ENCODE assay signal across 2 cellular contexts in the genomic region with DNA sequence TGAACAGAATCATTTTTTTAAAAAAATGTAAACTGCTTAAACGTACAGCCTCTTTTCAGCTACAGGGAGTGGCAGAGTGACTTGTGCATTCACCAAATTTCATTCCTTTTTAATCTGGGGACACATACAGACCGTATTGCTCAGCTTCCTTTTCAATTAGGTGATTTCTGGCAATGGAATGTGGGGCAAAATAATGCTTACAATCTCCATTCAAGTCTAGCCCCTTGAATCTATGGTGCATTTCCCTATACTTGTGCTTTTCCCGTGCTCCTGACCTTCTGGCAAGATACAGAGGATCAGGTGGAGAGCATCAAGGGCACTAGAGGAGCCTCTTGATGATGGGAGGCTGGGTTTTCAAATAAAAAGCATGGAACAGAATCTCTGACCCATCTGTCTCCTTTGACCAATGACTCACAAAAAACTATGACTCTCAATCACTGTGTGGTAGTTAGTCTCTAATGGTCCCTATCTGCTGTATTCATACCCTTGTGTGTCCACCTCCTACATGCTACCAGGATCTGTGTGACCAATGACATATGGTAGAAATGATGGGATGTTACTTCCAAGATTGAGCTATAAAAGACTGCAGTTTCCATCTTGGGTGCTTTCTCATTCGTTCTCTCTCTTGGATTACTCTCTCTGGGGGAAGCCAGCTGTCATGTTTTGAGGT.
TF ChIP-seq lines count a peak whose summit lies in the region.

No MANE protein-coding gene starts in this region.

TF ChIP-seq in A549, 52 proteins besides CTCF, POLR2A, EP300 and RAD21 (continued from another document):
- TF ChIP-seq, protein P1, sequence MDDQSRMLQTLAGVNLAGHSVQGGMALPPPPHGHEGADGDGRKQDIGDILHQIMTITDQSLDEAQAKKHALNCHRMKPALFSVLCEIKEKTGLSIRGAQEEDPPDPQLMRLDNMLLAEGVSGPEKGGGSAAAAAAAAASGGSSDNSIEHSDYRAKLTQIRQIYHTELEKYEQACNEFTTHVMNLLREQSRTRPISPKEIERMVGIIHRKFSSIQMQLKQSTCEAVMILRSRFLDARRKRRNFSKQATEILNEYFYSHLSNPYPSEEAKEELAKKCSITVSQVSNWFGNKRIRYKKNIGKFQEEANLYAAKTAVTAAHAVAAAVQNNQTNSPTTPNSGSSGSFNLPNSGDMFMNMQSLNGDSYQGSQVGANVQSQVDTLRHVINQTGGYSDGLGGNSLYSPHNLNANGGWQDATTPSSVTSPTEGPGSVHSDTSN (IDR thresholded peaks at IDR 0.05) = no peak
- TF ChIP-seq FOSL2 (IDR thresholded peaks at IDR 0.05) = no peak
- no peak for TF ChIP-seq FOSL2 (CRISPR knock-in tag; IDR thresholded peaks at IDR 0.05)
- no peak for TF ChIP-seq HDAC2 (IDR thresholded peaks at IDR 0.05)
- TF ChIP-seq, protein P2, sequence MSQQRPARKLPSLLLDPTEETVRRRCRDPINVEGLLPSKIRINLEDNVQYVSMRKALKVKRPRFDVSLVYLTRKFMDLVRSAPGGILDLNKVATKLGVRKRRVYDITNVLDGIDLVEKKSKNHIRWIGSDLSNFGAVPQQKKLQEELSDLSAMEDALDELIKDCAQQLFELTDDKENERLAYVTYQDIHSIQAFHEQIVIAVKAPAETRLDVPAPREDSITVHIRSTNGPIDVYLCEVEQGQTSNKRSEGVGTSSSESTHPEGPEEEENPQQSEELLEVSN (IDR thresholded peaks at IDR 0.05; ENCODE audit: borderline replicate concordance, low read depth) = no peak
- TF ChIP-seq MYC (IDR thresholded peaks at IDR 0.05; ENCODE audit: borderline replicate concordance, low read length) = no peak
- TF ChIP-seq, protein P3, sequence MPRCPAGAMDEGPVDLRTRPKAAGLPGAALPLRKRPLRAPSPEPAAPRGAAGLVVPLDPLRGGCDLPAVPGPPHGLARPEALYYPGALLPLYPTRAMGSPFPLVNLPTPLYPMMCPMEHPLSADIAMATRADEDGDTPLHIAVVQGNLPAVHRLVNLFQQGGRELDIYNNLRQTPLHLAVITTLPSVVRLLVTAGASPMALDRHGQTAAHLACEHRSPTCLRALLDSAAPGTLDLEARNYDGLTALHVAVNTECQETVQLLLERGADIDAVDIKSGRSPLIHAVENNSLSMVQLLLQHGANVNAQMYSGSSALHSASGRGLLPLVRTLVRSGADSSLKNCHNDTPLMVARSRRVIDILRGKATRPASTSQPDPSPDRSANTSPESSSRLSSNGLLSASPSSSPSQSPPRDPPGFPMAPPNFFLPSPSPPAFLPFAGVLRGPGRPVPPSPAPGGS (IDR thresholded peaks at IDR 0.05) = no peak
- TF ChIP-seq ESRRA (IDR thresholded peaks at IDR 0.05; ENCODE audit: borderline replicate concordance, low read length) = no peak
- TF ChIP-seq TP53 (CRISPR knock-in tag; IDR thresholded peaks at IDR 0.05) = no peak

TF ChIP-seq in HCT116, 20 proteins besides CTCF, POLR2A, EP300 and RAD21 (continued from another document):
- no peak for TF ChIP-seq ZBTB33 (IDR thresholded peaks at IDR 0.05; ENCODE audit: extremely low read depth, insufficient replicate concordance, low read length)
